17 cellular contexts compared by ENCODE assay signal in the genomic region with DNA sequence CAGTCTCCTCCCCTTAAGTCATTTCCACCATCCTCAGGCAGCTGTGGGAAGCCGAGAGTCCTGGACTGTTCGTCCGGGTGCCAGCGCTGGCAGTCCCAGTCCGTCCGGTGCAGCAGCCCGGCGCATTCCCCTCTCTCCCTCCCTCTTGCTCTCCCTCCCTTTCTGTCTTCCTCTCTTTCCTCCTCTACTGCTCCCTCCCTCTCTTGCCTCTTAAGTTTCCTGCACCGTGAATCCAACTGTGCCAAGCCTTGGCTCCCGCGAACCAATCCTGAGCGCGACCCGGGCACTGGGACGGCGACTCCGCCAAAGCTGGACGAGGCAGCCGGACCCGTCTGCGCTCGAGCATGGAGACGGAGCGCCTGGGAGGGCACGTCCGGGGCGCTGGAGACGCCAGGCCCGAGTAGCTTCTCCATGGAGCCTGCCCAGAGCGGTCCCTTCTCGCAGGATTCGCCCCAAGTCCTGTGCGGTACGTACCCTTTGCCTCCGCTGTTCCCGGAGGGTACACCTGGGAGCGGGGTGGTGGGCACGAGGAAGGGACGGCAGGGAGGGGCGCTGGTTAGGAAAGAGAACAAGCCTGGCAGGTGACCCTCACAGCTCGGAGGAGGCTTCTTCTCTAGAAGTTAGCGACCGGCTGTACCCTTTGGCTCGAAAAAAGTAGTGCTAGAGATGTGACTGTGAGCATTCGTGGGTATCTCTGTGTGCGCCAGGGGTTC. TPM values are rescaled to one million over a fixed set of nuclear protein-coding genes. Genes with fewer than 3 reads are reported as not detected.
DNase-seq lines count a peak whose midpoint lies in the region; ATAC-seq and TF ChIP-seq lines count a peak whose summit lies in the region.
"Had no signal": no experiment of that assay in that cellular context is flagged by ENCODE, and none has a peak within 500 bp of the region (broad histone marks: within the 10 kb centered on the region; RNA-seq: fewer than 3 reads in every experiment).

No MANE protein-coding gene starts in this region.

- H3K4me3 ChIP-seq in RWPE2 (ENCODE audit: severe bottlenecking) (no peak overlapping the region), iPS-18a (ENCODE audit: low read length) (peak overlapping the region; percentile 73)
- H3K4me3 ChIP-seq in CD4-positive, alpha-beta memory T cell (ENCODE audit: low read length in 2 of 2): no peak overlapping the region
- H3K4me3 ChIP-seq: colonic mucosa, GM12878 had no signal

- TF ChIP-seq CTCF in RWPE2 (IDR thresholded peaks at IDR 0.05; ENCODE audit: poor library complexity, severe bottlenecking): no peak

- POLR2A ChIA-PET in CD4-positive, alpha-beta memory T cell (lab: Charles Lee; ENCODE audit: partially characterized antibody): no interaction called here

- H3K27me3 Mint-ChIP-seq in stimulated activated memory B cell treated with anti-CD40 and anti-IgM and Interleukin-4, amounts not matched to agents 10 μg/mL and 1 μg/mL and 100 μg/mL, for 72 hours: peaks cover 57% of the 10 kb centered on the region
- H3K27me3 Mint-ChIP-seq in CD4-positive, alpha-beta memory T cell: peaks cover 60 to 62% of the 10 kb centered on the region in 2 donors

- H3K9me3 ChIP-seq in RWPE2 (ENCODE audit: severe bottlenecking): no peaks in the 10 kb centered on the region
- H3K9me3 ChIP-seq in iPS-18a (ENCODE audit: control insufficient read depth, low read depth, low read length): no peaks in the 10 kb centered on the region
- H3K9me3 ChIP-seq in CD4-positive, alpha-beta memory T cell (ENCODE audit: control insufficient read depth in 1 of 2, low read length in 2 of 2): no peaks in the 10 kb centered on the region
- H3K9me3 ChIP-seq: colonic mucosa, tibial nerve had no signal

- peak; percentile 52 for DNase-seq in activated CD8-positive, alpha-beta memory T cell treated with anti-CD3 and anti-CD28 coated beads for 24 hours
- DNase-seq in activated CD8-positive, alpha-beta memory T cell treated with anti-CD3 and anti-CD28 coated beads, Interleukin-2, amount 50 U/mL, for 48 hours: no peak
- peak; percentile 29 for DNase-seq in RWPE2 (ENCODE audit: low spot score)
- no peak for DNase-seq in CD4-positive, alpha-beta memory T cell
- DNase-seq: ACHN; activated effector memory CD4-positive, alpha-beta T cell treated with Interleukin-2 at 50 U/mL for 16 hours; colonic mucosa; Karpas-422; natural killer cell; T-cell had no signal

- no peak overlapping the region for H3K9ac ChIP-seq in iPS-18a (ENCODE audit: low read length)

- H3K9me3 Mint-ChIP-seq in stimulated activated memory B cell treated with anti-CD40 and anti-IgM and Interleukin-4, amounts not matched to agents 10 μg/mL and 1 μg/mL and 100 μg/mL, for 72 hours: no peaks in the 10 kb centered on the region
- peaks cover 0 to 9% (median 3%) of the 10 kb centered on the region in 8 donors for H3K9me3 Mint-ChIP-seq in CD4-positive, alpha-beta memory T cell

- H3K36me3 ChIP-seq in RWPE2 (ENCODE audit: low read depth) (no peaks in the 10 kb centered on the region), iPS-18a (ENCODE audit: control insufficient read depth, low read depth, low read length) (no peaks in the 10 kb centered on the region)
- no peaks in the 10 kb centered on the region for H3K36me3 ChIP-seq in CD4-positive, alpha-beta memory T cell (ENCODE audit: insufficient read depth, low read length)
- H3K36me3 ChIP-seq: colonic mucosa, tibial nerve had no signal

- peaks cover 28% of the 10 kb centered on the region for H3K4me1 Mint-ChIP-seq in stimulated activated memory B cell treated with anti-CD40 and anti-IgM and Interleukin-4, amounts not matched to agents 10 μg/mL and 1 μg/mL and 100 μg/mL, for 72 hours
- H3K4me1 Mint-ChIP-seq in CD4-positive, alpha-beta memory T cell: peaks cover 16 to 40% (median 25%) of the 10 kb centered on the region in 4 donors

- H3K27ac Mint-ChIP-seq in stimulated activated memory B cell treated with anti-CD40 and anti-IgM and Interleukin-4, amounts not matched to agents 10 μg/mL and 1 μg/mL and 100 μg/mL, for 72 hours: no peak overlapping the region
- H3K27ac Mint-ChIP-seq in CD4-positive, alpha-beta memory T cell: no peak overlapping the region
- H3K27ac Mint-ChIP-seq: natural killer cell had no signal

- H3K4me1 ChIP-seq in RWPE2 (ENCODE audit: insufficient read depth, poor library complexity, severe bottlenecking) (no peaks in the 10 kb centered on the region), iPS-18a (ENCODE audit: control insufficient read depth, low read depth, low read length) (peaks cover 15% of the 10 kb centered on the region)
- H3K4me1 ChIP-seq in CD4-positive, alpha-beta memory T cell (ENCODE audit: insufficient read depth, low read length): peaks cover 9% of the 10 kb centered on the region
- H3K4me1 ChIP-seq: colonic mucosa had no signal

- intact Hi-C loops in CD4-positive, alpha-beta memory T cell (cut with micrococcal nuclease): no loop called here

- H3K27ac ChIP-seq in RWPE2 (ENCODE audit: poor library complexity, severe bottlenecking) (no peak overlapping the region), iPS-18a (ENCODE audit: low read length) (no peak overlapping the region)
- no peak overlapping the region for H3K27ac ChIP-seq in CD4-positive, alpha-beta memory T cell (ENCODE audit: low read depth, low read length)
- H3K27ac ChIP-seq: colonic mucosa, tibial nerve had no signal

- peaks cover 6% of the 10 kb centered on the region for H3K36me3 Mint-ChIP-seq in stimulated activated memory B cell treated with anti-CD40 and anti-IgM and Interleukin-4, amounts not matched to agents 10 μg/mL and 1 μg/mL and 100 μg/mL, for 72 hours
- peaks cover 2 to 4% of the 10 kb centered on the region in 2 donors for H3K36me3 Mint-ChIP-seq in CD4-positive, alpha-beta memory T cell
- H3K36me3 Mint-ChIP-seq: natural killer cell, T-cell had no signal

- peak overlapping the region; percentile 27 for H3K4me3 Mint-ChIP-seq in stimulated activated memory B cell treated with anti-CD40 and anti-IgM and Interleukin-4, amounts not matched to agents 10 μg/mL and 1 μg/mL and 100 μg/mL, for 72 hours
- H3K4me3 Mint-ChIP-seq in CD4-positive, alpha-beta memory T cell: peak overlapping the region in 3 of 8 donors; percentile 24 to 49 (median 39)
- H3K4me3 Mint-ChIP-seq: natural killer cell had no signal

- H3K27me3 ChIP-seq in RWPE2 (ENCODE audit: insufficient read depth, poor library complexity, severe bottlenecking) (peaks cover 71% of the 10 kb centered on the region), iPS-18a (ENCODE audit: control insufficient read depth, insufficient read depth, low read length) (peaks cover 93% of the 10 kb centered on the region)
- peaks cover 52% of the 10 kb centered on the region for H3K27me3 ChIP-seq in CD4-positive, alpha-beta memory T cell (ENCODE audit: insufficient read depth, low read length)

- peak; percentile 52 for ATAC-seq in RWPE2 (ENCODE audit: low read depth)
- ATAC-seq in stimulated activated memory B cell treated with anti-CD40 and anti-IgM and Interleukin-4, amounts not matched to agents 10 μg/mL and 1 μg/mL and 100 μg/mL, for 72 hours: no peak
- no peak for ATAC-seq in HG03095 (IDR thresholded peaks at IDR 0.05; ENCODE audit: unreplicated experiment)
- no peak for ATAC-seq in HG03039 (IDR thresholded peaks at IDR 0.05; ENCODE audit: unreplicated experiment)
- ATAC-seq: natural killer cell had no signal

- CTCF ChIA-PET in CD4-positive, alpha-beta memory T cell (lab: Charles Lee; ENCODE audit: partially characterized antibody): no interaction called here

RNA-seq across cellular contexts. Expression of gene NXPH1, which starts 1.0 kb away (rescaled TPM):
- not detected for total RNA-seq in CD4-positive, alpha-beta memory T cell
- not detected for polyA plus RNA-seq in CD4-positive, alpha-beta memory T cell
- total RNA-seq: GM12878, natural killer cell, skeletal muscle tissue, T-cell, tibial nerve had no signal

Comparison
In these comparisons a context has a peak if more than half of its experiments do, and no peak if none do; other contexts are left out.
1. DNase-seq: peak in activated CD8-positive, alpha-beta memory T cell treated with anti-CD3 and anti-CD28 coated beads for 24 hours (single experiment) and RWPE2 (single experiment); none in activated CD8-positive, alpha-beta memory T cell treated with anti-CD3 and anti-CD28 coated beads, Interleukin-2, amount 50 U/mL, for 48 hours (single experiment) and CD4-positive, alpha-beta memory T cell (0 of 5).